In genomic region chr6:85404497-85405174, GRCh38 we compare ENCODE assay signal across 8 cellular contexts. TPM values are rescaled to one million over a fixed set of nuclear protein-coding genes. Genes with fewer than 3 reads are reported as not detected.
DNase-seq lines count a peak whose midpoint lies in the region; ATAC-seq and TF ChIP-seq lines count a peak whose summit lies in the region.

No MANE protein-coding gene starts in this region.

- H3K4me3 Mint-ChIP-seq in MCF 10A (ENCODE audit: unreplicated experiment): peak overlapping the region; percentile 48

- no peaks in the 10 kb centered on the region for H3K27me3 ChIP-seq in breast epithelium
- H3K27me3 ChIP-seq in SJSA1 (replicated peaks): no peaks in the 10 kb centered on the region
- H3K27me3 ChIP-seq in foreskin keratinocyte: no peaks in the 10 kb centered on the region
- no peaks in the 10 kb centered on the region for H3K27me3 ChIP-seq in upper lobe of right lung

- DNase-seq in MCF 10A (ENCODE audit: unreplicated experiment): peak; percentile 92
- no peak for DNase-seq in breast epithelium (ENCODE audit: low spot score in 2 of 2)
- peak; percentile 92 to 96 for DNase-seq in SJSA1 (ENCODE audit: low read depth in 1 of 2, low spot score in 2 of 2)
- peak; percentile 95 to 97 for DNase-seq in foreskin keratinocyte
- no peak for DNase-seq in upper lobe of right lung
- DNase-seq in NOMO-1 treated with dmso at 0.1 percent for 144 hours (lab: John Stamatoyannopoulos, UW; ENCODE audit: unreplicated experiment): no peak
- DNase-seq in NCI-H2029 treated with DMSO at 0.1 percent for 48 hours (lab: John Stamatoyannopoulos, UW): no peak
- DNase-seq in NCI-H526 treated with DMSO at 0.1 percent for 48 hours (lab: John Stamatoyannopoulos, UW): no peak

- peak overlapping the region; percentile 93 for H3K27ac Mint-ChIP-seq in MCF 10A (ENCODE audit: low read depth, unreplicated experiment)

- TF ChIP-seq CTCF in MCF 10A (IDR thresholded peaks at IDR 0.05; ENCODE audit: unreplicated experiment) (no peak), breast epithelium (IDR thresholded peaks at IDR 0.05) (no peak), foreskin keratinocyte (conservative IDR thresholded peaks at IDR 0.05) (peak; percentile 41), upper lobe of right lung (IDR thresholded peaks at IDR 0.05) (no peak)

- H3K4me3 ChIP-seq in breast epithelium: no peak overlapping the region
- H3K4me3 ChIP-seq in SJSA1: no peak overlapping the region
- H3K4me3 ChIP-seq in upper lobe of right lung: no peak overlapping the region

- H3K27ac ChIP-seq in breast epithelium: no peak overlapping the region
- H3K27ac ChIP-seq in SJSA1: peak overlapping the region; percentile 100
- H3K27ac ChIP-seq in foreskin keratinocyte: peak overlapping the region; percentile 84
- peak overlapping the region; percentile 48 for H3K27ac ChIP-seq in upper lobe of right lung

- ATAC-seq in foreskin keratinocyte (peak; percentile 63), upper lobe of right lung (no peak)

- H3K36me3 ChIP-seq in breast epithelium (no peaks in the 10 kb centered on the region), SJSA1 (no peaks in the 10 kb centered on the region), upper lobe of right lung (no peaks in the 10 kb centered on the region)

- no TSS peak for BruUV-seq in MCF 10A (replicated peaks; lab: Mats Ljungman, UMichigan)

- H3K4me1 ChIP-seq in breast epithelium (no peaks in the 10 kb centered on the region), SJSA1 (replicated peaks) (peaks cover 74% of the 10 kb centered on the region), foreskin keratinocyte (peaks cover 50% of the 10 kb centered on the region), upper lobe of right lung (peaks cover 16% of the 10 kb centered on the region)

- POLR2A ChIA-PET in MCF 10A (lab: Yijun Ruan, JAX): interaction anchor here (0.7 to 5.6 kb wide), 11 partner anchors 11 to 274 kb away, joined by 3 to 79 read pairs (median 4); partner anchors contain the start of gene NT5E

- peaks cover 49% of the 10 kb centered on the region for H3K4me1 Mint-ChIP-seq in MCF 10A (ENCODE audit: insufficient read depth, unreplicated experiment)

- TF ChIP-seq POLR2A in breast epithelium (IDR thresholded peaks at IDR 0.05): no peak

- CTCF ChIA-PET in MCF 10A (lab: Yijun Ruan, JAX): interaction anchor here (0.9 to 1.9 kb wide), 10 partner anchors 10 to 78 kb away, joined by 3 to 12 read pairs (median 3); partner anchors contain the start of gene NT5E

- intact Hi-C loops in MCF 10A (cut with micrococcal nuclease) (loop anchor here (1.0 to 5.0 kb wide), 5 partner anchors 43 to 188 kb away; partner anchors contain the start of genes NT5E and SNX14), breast epithelium (cut with DNase I; ENCODE audit: low total_unique reads) (no loop called here), upper lobe of right lung (cut with DNase I) (no loop called here)

- no peaks in the 10 kb centered on the region for H3K9me3 Mint-ChIP-seq in MCF 10A (ENCODE audit: unreplicated experiment)

- H3K27me3 Mint-ChIP-seq in MCF 10A (ENCODE audit: insufficient read depth, unreplicated experiment): no peaks in the 10 kb centered on the region

- H3K9me3 ChIP-seq in breast epithelium: no peaks in the 10 kb centered on the region
- no peaks in the 10 kb centered on the region for H3K9me3 ChIP-seq in SJSA1 (replicated peaks)
- H3K9me3 ChIP-seq in upper lobe of right lung: no peaks in the 10 kb centered on the region

- H3K36me3 Mint-ChIP-seq in MCF 10A (ENCODE audit: insufficient read depth, unreplicated experiment): no peaks in the 10 kb centered on the region

RNA-seq across cellular contexts. Expression of gene NT5E, which starts 45.2 kb away (rescaled TPM):
- 112 and 121 TPM in 2 replicates for total RNA-seq in MCF 10A (2022)
- 10 to 100 TPM; 10.1 to 26.5 (median 11.4) TPM for total RNA-seq in breast epithelium
- 37.3 and 51.2 TPM in 2 replicates for total RNA-seq in SJSA1 (2014; rRNA removed; shearing (Covaris generic))
- 297 and 365 TPM in 2 replicates for total RNA-seq in foreskin keratinocyte
- polyA plus RNA-seq in foreskin keratinocyte: 140 and 147 TPM in 2 replicates
- total RNA-seq in upper lobe of right lung: 15.3 TPM

Comparison
In these comparisons a context has a peak if more than half of its experiments do, and no peak if none do; other contexts are left out.
1. DNase-seq: peak in MCF 10A (single experiment), SJSA1 (2 of 2) and foreskin keratinocyte (2 of 2); none in breast epithelium (0 of 2), upper lobe of right lung (single experiment), NOMO-1 treated with dmso at 0.1 percent for 144 hours (single experiment), NCI-H2029 treated with DMSO at 0.1 percent for 48 hours (single experiment) and NCI-H526 treated with DMSO at 0.1 percent for 48 hours (single experiment).
2. H3K27ac ChIP-seq: peak in SJSA1 (single experiment), foreskin keratinocyte (single experiment) and upper lobe of right lung (single experiment); none in breast epithelium (0 of 2).